18 cellular contexts compared by ENCODE assay signal in the genomic region with DNA sequence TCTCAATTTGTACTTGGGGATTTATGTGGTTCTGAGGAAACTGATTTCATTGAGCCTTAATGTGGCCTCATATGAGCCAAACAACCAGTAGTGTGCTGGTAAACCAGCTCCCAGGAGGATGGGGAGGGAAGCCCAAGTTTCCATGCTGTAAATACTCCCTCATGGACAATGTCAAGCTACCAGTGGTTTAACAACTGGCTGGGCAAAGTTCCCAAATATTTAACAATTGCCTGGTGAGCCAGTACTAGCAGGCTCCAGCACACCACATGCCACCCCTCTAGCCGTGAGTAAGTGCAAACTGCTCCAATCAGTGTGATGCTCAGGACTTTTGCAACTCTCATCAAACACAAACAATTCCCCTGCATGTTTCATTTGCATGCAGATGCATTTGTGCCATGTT. TPM values are rescaled to one million over a fixed set of nuclear protein-coding genes. Genes with fewer than 3 reads are reported as not detected.
A peak's percentile ranks its signal among the peaks of the same experiment; 100 is the strongest.
DNase-seq lines count a peak whose midpoint lies in the region; ATAC-seq and FAIRE-seq lines count a peak whose summit lies in the region.
"Had no signal": no experiment of that assay in that cellular context is flagged by ENCODE, and none has a peak within 500 bp of the region (broad histone marks: within the 10 kb centered on the region; RNA-seq: fewer than 3 reads in every experiment).

No MANE protein-coding gene starts in this region.

- H3K4me1 Mint-ChIP-seq in naive thymus-derived CD8-positive, alpha-beta T cell, result peaks cover 0 to 25% (median 16%) of the 10 kb centered on the region in 4 donors

- H3K9ac ChIP-seq in rectal smooth muscle tissue (ENCODE audit: low read length), result no peak overlapping the region
- H3K9ac ChIP-seq: neural progenitor cell had no signal

- FAIRE-seq in HTR-8/SVneo (lab: Jason Lieb, UNC), result no peak
- FAIRE-seq: GM12878, small intestine had no signal

- no peak for ATAC-seq in naive thymus-derived CD8-positive, alpha-beta T cell
- ATAC-seq: GM12878, left colon had no signal

- H3K9me3 Mint-ChIP-seq in naive thymus-derived CD8-positive, alpha-beta T cell, result no peaks in the 10 kb centered on the region
- H3K9me3 Mint-ChIP-seq: T-helper 2 cell treated with Interferon-gamma antibody and Interleukin-4, amounts not matched to agents 5 μg/mL and 100 μg/mL, for 36 hours had no signal

- DNase-seq in DMS79 treated with DMSO at 0.1 percent for 48 hours (lab: John Stamatoyannopoulos, UW), result peak; percentile 28
- no peak for DNase-seq in DMS79 (lab: John Stamatoyannopoulos, UW)
- peak; percentile 92 for DNase-seq in LHCN-M2 (ENCODE audit: low read depth)
- DNase-seq in epidermal melanocyte (ENCODE audit: insufficient read length, low spot score), result peak; percentile 72
- no peak for DNase-seq in NCI-H2081 treated with DMSO at 0.1 percent for 48 hours (lab: John Stamatoyannopoulos, UW)
- no peak for DNase-seq in naive thymus-derived CD8-positive, alpha-beta T cell
- DNase-seq in HTR-8/SVneo (ENCODE audit: insufficient read length, low spot score), result no peak
- DNase-seq: activated T-cell treated with anti-CD3 and anti-CD28 coated beads, Interleukin-2, amount 50 U/mL, for 48 hours; left colon; NCI-H1105; NCI-H526; small intestine had no signal

- H3K4me1 ChIP-seq in rectal smooth muscle tissue (ENCODE audit: control insufficient read depth, insufficient read depth, low read length), result peaks cover 24% of the 10 kb centered on the region

- H3K27me3 Mint-ChIP-seq in naive thymus-derived CD8-positive, alpha-beta T cell, result peaks cover 10 to 30% (median 24%) of the 10 kb centered on the region in 5 donors

- peak overlapping the region; percentile 77 for H3K27ac ChIP-seq in rectal smooth muscle tissue (ENCODE audit: low read depth, low read length)
- H3K27ac ChIP-seq: 22Rv1, neural progenitor cell, suprapubic skin had no signal

- H3K27ac Mint-ChIP-seq in naive thymus-derived CD8-positive, alpha-beta T cell, result peak overlapping the region in 1 of 10 donors; percentile 75
- H3K27ac Mint-ChIP-seq: neural progenitor cell; T-helper 2 cell treated with Interferon-gamma antibody and Interleukin-4, amounts not matched to agents 5 μg/mL and 100 μg/mL, for 36 hours had no signal

- H3K4me3 ChIP-seq in rectal smooth muscle tissue (ENCODE audit: low read length), result no peak overlapping the region
- H3K4me3 ChIP-seq: GM12878, neural progenitor cell, suprapubic skin had no signal

- H3K36me3 Mint-ChIP-seq in naive thymus-derived CD8-positive, alpha-beta T cell, result no peaks in the 10 kb centered on the region
- H3K36me3 Mint-ChIP-seq: neural progenitor cell had no signal

- no peaks in the 10 kb centered on the region for H3K27me3 ChIP-seq in rectal smooth muscle tissue (ENCODE audit: control insufficient read depth, insufficient read depth, low read length)
- H3K27me3 ChIP-seq: suprapubic skin had no signal

- no peak overlapping the region for H3K4me3 Mint-ChIP-seq in naive thymus-derived CD8-positive, alpha-beta T cell
- H3K4me3 Mint-ChIP-seq: neural progenitor cell; T-helper 2 cell treated with Interferon-gamma antibody and Interleukin-4, amounts not matched to agents 5 μg/mL and 100 μg/mL, for 36 hours had no signal

- no peaks in the 10 kb centered on the region for H3K36me3 ChIP-seq in rectal smooth muscle tissue (ENCODE audit: control insufficient read depth, insufficient read depth, low read length)
- H3K36me3 ChIP-seq: neural progenitor cell, suprapubic skin had no signal

- POLR2A ChIA-PET in naive thymus-derived CD8-positive, alpha-beta T cell (lab: Charles Lee), result no interaction called here

RNA-seq across cellular contexts. Expression of a gene that starts 19.2 kb away (rescaled TPM):
- 560 and 669 TPM in 2 replicates for total RNA-seq in LHCN-M2 (2014; rRNA removed)
- 537 TPM for polyA plus RNA-seq in LHCN-M2 (2012)
- total RNA-seq in naive thymus-derived CD8-positive, alpha-beta T cell, result 1 to 10 TPM; 1.9 to 2.7 TPM
- 1 to 10 TPM in 1 of 3 donors, under 1 TPM in 2; 0.12 to 2.0 (median 0.28) TPM for polyA plus RNA-seq in naive thymus-derived CD8-positive, alpha-beta T cell

RNA-seq across cellular contexts. Expression of a gene that starts 38.4 kb away (rescaled TPM):
- not detected in 2 replicates for total RNA-seq in LHCN-M2 (2014; rRNA removed)
- 0.04 TPM for polyA plus RNA-seq in LHCN-M2 (2012)
- not detected for total RNA-seq in naive thymus-derived CD8-positive, alpha-beta T cell
- polyA plus RNA-seq in naive thymus-derived CD8-positive, alpha-beta T cell, result not detected

Comparison
In these comparisons a context has a peak if more than half of its experiments do, and no peak if none do; other contexts are left out.
1. DNase-seq: peak in DMS79 treated with DMSO at 0.1 percent for 48 hours (single experiment), LHCN-M2 (single experiment) and epidermal melanocyte (single experiment); none in DMS79 (single experiment), NCI-H2081 treated with DMSO at 0.1 percent for 48 hours (single experiment), naive thymus-derived CD8-positive, alpha-beta T cell (0 of 10) and HTR-8/SVneo (single experiment).
2. RNA of a gene that starts 19.2 kb away (total RNA-seq): 560 to 669 TPM in LHCN-M2; 1.9 to 2.7 TPM in naive thymus-derived CD8-positive, alpha-beta T cell; every median in the first group is over 100 times any median in the second.